2 cellular contexts compared by ENCODE assay signal in genomic region chr9:124507880-124508432, GRCh38.
TF ChIP-seq lines count a peak whose summit lies in the region.

No MANE protein-coding gene starts in this region.

TF ChIP-seq in SK-N-SH, 30 proteins besides CTCF, POLR2A, EP300 and RAD21 (continued from another document):
- TF ChIP-seq USF1 (IDR thresholded peaks at IDR 0.05; ENCODE audit: borderline replicate concordance, low read depth) (no peak), MXI1 (IDR thresholded peaks at IDR 0.05; ENCODE audit: low read depth, low read length) (no peak), JUND (IDR thresholded peaks at IDR 0.05) (no peak), FOXM1 (IDR thresholded peaks at IDR 0.05; ENCODE audit: low read depth) (no peak), RXRA (IDR thresholded peaks at IDR 0.05; ENCODE audit: borderline replicate concordance, low read depth) (no peak), MAX (IDR thresholded peaks at IDR 0.05; ENCODE audit: low read depth) (no peak), FOSL2 (IDR thresholded peaks at IDR 0.05; ENCODE audit: borderline replicate concordance, low read depth) (no peak), ELF1 (IDR thresholded peaks at IDR 0.05) (no peak)
- TF ChIP-seq, protein P1, sequence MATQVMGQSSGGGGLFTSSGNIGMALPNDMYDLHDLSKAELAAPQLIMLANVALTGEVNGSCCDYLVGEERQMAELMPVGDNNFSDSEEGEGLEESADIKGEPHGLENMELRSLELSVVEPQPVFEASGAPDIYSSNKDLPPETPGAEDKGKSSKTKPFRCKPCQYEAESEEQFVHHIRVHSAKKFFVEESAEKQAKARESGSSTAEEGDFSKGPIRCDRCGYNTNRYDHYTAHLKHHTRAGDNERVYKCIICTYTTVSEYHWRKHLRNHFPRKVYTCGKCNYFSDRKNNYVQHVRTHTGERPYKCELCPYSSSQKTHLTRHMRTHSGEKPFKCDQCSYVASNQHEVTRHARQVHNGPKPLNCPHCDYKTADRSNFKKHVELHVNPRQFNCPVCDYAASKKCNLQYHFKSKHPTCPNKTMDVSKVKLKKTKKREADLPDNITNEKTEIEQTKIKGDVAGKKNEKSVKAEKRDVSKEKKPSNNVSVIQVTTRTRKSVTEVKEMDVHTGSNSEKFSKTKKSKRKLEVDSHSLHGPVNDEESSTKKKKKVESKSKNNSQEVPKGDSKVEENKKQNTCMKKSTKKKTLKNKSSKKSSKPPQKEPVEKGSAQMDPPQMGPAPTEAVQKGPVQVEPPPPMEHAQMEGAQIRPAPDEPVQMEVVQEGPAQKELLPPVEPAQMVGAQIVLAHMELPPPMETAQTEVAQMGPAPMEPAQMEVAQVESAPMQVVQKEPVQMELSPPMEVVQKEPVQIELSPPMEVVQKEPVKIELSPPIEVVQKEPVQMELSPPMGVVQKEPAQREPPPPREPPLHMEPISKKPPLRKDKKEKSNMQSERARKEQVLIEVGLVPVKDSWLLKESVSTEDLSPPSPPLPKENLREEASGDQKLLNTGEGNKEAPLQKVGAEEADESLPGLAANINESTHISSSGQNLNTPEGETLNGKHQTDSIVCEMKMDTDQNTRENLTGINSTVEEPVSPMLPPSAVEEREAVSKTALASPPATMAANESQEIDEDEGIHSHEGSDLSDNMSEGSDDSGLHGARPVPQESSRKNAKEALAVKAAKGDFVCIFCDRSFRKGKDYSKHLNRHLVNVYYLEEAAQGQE (IDR thresholded peaks at IDR 0.05; ENCODE audit: low read depth, low read length): no peak

TF ChIP-seq in SK-N-SH treated with all-trans-retinoic acid at 6 μM for 48 hours, 23 proteins besides CTCF, POLR2A, EP300 and RAD21 (continued from another document):
- TF ChIP-seq, protein P2, sequence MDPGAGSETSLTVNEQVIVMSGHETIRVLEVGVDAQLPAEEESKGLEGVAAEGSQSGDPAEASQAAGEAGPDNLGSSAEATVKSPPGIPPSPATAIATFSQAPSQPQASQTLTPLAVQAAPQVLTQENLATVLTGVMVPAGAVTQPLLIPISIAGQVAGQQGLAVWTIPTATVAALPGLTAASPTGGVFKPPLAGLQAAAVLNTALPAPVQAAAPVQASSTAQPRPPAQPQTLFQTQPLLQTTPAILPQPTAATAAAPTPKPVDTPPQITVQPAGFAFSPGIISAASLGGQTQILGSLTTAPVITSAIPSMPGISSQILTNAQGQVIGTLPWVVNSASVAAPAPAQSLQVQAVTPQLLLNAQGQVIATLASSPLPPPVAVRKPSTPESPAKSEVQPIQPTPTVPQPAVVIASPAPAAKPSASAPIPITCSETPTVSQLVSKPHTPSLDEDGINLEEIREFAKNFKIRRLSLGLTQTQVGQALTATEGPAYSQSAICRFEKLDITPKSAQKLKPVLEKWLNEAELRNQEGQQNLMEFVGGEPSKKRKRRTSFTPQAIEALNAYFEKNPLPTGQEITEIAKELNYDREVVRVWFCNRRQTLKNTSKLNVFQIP (CRISPR knock-in tag; IDR thresholded peaks at IDR 0.05; ENCODE audit: borderline replicate concordance, low read depth): no peak
- TF ChIP-seq, protein P3, sequence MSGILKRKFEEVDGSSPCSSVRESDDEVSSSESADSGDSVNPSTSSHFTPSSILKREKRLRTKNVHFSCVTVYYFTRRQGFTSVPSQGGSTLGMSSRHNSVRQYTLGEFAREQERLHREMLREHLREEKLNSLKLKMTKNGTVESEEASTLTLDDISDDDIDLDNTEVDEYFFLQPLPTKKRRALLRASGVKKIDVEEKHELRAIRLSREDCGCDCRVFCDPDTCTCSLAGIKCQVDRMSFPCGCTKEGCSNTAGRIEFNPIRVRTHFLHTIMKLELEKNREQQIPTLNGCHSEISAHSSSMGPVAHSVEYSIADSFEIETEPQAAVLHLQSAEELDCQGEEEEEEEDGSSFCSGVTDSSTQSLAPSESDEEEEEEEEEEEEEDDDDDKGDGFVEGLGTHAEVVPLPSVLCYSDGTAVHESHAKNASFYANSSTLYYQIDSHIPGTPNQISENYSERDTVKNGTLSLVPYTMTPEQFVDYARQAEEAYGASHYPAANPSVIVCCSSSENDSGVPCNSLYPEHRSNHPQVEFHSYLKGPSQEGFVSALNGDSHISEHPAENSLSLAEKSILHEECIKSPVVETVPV (CRISPR knock-in tag; IDR thresholded peaks at IDR 0.05): no peak
- TF ChIP-seq, protein P4, sequence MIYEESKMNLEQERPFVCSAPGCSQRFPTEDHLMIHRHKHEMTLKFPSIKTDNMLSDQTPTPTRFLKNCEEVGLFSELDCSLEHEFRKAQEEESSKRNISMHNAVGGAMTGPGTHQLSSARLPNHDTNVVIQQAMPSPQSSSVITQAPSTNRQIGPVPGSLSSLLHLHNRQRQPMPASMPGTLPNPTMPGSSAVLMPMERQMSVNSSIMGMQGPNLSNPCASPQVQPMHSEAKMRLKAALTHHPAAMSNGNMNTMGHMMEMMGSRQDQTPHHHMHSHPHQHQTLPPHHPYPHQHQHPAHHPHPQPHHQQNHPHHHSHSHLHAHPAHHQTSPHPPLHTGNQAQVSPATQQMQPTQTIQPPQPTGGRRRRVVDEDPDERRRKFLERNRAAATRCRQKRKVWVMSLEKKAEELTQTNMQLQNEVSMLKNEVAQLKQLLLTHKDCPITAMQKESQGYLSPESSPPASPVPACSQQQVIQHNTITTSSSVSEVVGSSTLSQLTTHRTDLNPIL (CRISPR knock-in tag; IDR thresholded peaks at IDR 0.05; ENCODE audit: low read depth): no peak
- no peak for TF ChIP-seq TSHZ2 (CRISPR knock-in tag; IDR thresholded peaks at IDR 0.05)
- TF ChIP-seq TCF4 (CRISPR knock-in tag; IDR thresholded peaks at IDR 0.05; ENCODE audit: borderline replicate concordance): no peak
- TF ChIP-seq TOX (CRISPR knock-in tag; IDR thresholded peaks at IDR 0.05; ENCODE audit: borderline replicate concordance): no peak
- TF ChIP-seq RARB (CRISPR knock-in tag; IDR thresholded peaks at IDR 0.05): no peak
- TF ChIP-seq PPARA (CRISPR knock-in tag; IDR thresholded peaks at IDR 0.05; ENCODE audit: borderline replicate concordance): no peak
- no peak for TF ChIP-seq ZC3H10 (CRISPR knock-in tag; IDR thresholded peaks at IDR 0.05)
- no peak for TF ChIP-seq ZFP3 (CRISPR knock-in tag; IDR thresholded peaks at IDR 0.05)
